Comparison of ENCODE assay signal across 19 cellular contexts in genomic region chr4:24209891-24210290, GRCh38.
"Had no signal": no experiment of that assay in that cellular context is flagged by ENCODE, and none has a peak within 500 bp of the region (broad histone marks: within the 10 kb centered on the region; RNA-seq: fewer than 3 reads in every experiment).

No MANE protein-coding gene starts in this region.

- H3K9me3 Mint-ChIP-seq: activated naive CD4-positive, alpha-beta T cell treated with anti-CD3 and anti-CD28 coated beads for 36 hours; activated naive CD8-positive, alpha-beta T cell treated with anti-CD3 and anti-CD28 coated beads, Interleukin-2, amount 50 U/mL, for 24 hours; activated T-helper 17 cell treated with anti-CD3 and anti-CD28 coated beads, Interleukin-2, amount 50 U/mL, for 72 hours; stimulated activated naive CD8-positive, alpha-beta T cell treated with anti-CD3 and anti-CD28 coated beads, Interleukin-15, Interleukin-2, amounts not matched to agents 100 ng/mL and 50 ng/mL, for 24 hours had no signal

- H3K36me3 Mint-ChIP-seq: natural killer cell, T-cell had no signal

- H3K4me1 ChIP-seq: left ventricle myocardium inferior, testis had no signal

- H3K9me2 ChIP-seq: SK-N-SH had no signal

- H3K27ac Mint-ChIP-seq: activated naive CD4-positive, alpha-beta T cell treated with anti-CD3 and anti-CD28 coated beads for 36 hours; activated naive CD8-positive, alpha-beta T cell treated with anti-CD3 and anti-CD28 coated beads, Interleukin-2, amount 50 U/mL, for 24 hours; activated T-helper 17 cell treated with anti-CD3 and anti-CD28 coated beads, Interleukin-2, amount 50 U/mL, for 72 hours; natural killer cell; stimulated activated naive CD8-positive, alpha-beta T cell treated with anti-CD3 and anti-CD28 coated beads, Interleukin-15, Interleukin-2, amounts not matched to agents 100 ng/mL and 50 ng/mL, for 24 hours; T-cell had no signal

- H3K27me3 ChIP-seq: ascending aorta, neutrophil, testis had no signal

- H3K36me3 ChIP-seq: ascending aorta, left ventricle myocardium inferior, neutrophil had no signal

- ATAC-seq: activated naive CD8-positive, alpha-beta T cell treated with anti-CD3 and anti-CD28 coated beads, Interleukin-2, amount 50 U/mL, for 24 hours; activated T-helper 17 cell treated with anti-CD3 and anti-CD28 coated beads, Interleukin-2, amount 50 U/mL, for 72 hours; natural killer cell; T-cell had no signal

- H3K27me3 Mint-ChIP-seq: activated naive CD8-positive, alpha-beta T cell treated with anti-CD3 and anti-CD28 coated beads, Interleukin-2, amount 50 U/mL, for 24 hours; activated T-helper 17 cell treated with anti-CD3 and anti-CD28 coated beads, Interleukin-2, amount 50 U/mL, for 72 hours; stimulated activated naive CD8-positive, alpha-beta T cell treated with anti-CD3 and anti-CD28 coated beads, Interleukin-15, Interleukin-2, amounts not matched to agents 100 ng/mL and 50 ng/mL, for 24 hours; T-cell had no signal

- DNase-seq: activated CD4-positive, alpha-beta T cell treated with anti-CD3 and anti-CD28 coated beads, Interleukin-2, amount 50 U/mL, for 4 hours; activated CD4-positive, CD25-positive, alpha-beta regulatory T cell treated with anti-CD3 and anti-CD28 coated beads, Interleukin-2, amount 50 U/mL, for 72 hours; activated naive CD4-positive, alpha-beta T cell treated with anti-CD3 and anti-CD28 coated beads for 36 hours; activated naive CD8-positive, alpha-beta T cell treated with anti-CD3 and anti-CD28 coated beads, Interleukin-2, amount 50 U/mL, for 24 hours; effector CD8-positive, alpha-beta T cell; islet precursor cell; left ventricle myocardium inferior; mesendoderm; natural killer cell; posterior cingulate gyrus; SK-N-SH; T-cell; testis had no signal

- H3K4me3 ChIP-seq: ascending aorta, coronary artery, left ventricle myocardium inferior, smooth muscle cell, testis had no signal

- H3K4me2 ChIP-seq: SK-N-SH, smooth muscle cell had no signal

- H3K27ac ChIP-seq: ascending aorta, left ventricle myocardium inferior, neutrophil, testis had no signal

- H3K4me3 Mint-ChIP-seq: activated naive CD4-positive, alpha-beta T cell treated with anti-CD3 and anti-CD28 coated beads for 36 hours; activated naive CD8-positive, alpha-beta T cell treated with anti-CD3 and anti-CD28 coated beads, Interleukin-2, amount 50 U/mL, for 24 hours; activated T-helper 17 cell treated with anti-CD3 and anti-CD28 coated beads, Interleukin-2, amount 50 U/mL, for 72 hours; natural killer cell; stimulated activated naive CD8-positive, alpha-beta T cell treated with anti-CD3 and anti-CD28 coated beads, Interleukin-15, Interleukin-2, amounts not matched to agents 100 ng/mL and 50 ng/mL, for 24 hours; T-cell had no signal

- H3K4me1 Mint-ChIP-seq: activated naive CD8-positive, alpha-beta T cell treated with anti-CD3 and anti-CD28 coated beads, Interleukin-2, amount 50 U/mL, for 24 hours; activated T-helper 17 cell treated with anti-CD3 and anti-CD28 coated beads, Interleukin-2, amount 50 U/mL, for 72 hours; natural killer cell; T-cell had no signal

- H3K9me3 ChIP-seq: ascending aorta, left ventricle myocardium inferior, neutrophil, SK-N-SH, testis had no signal
